ENCODE assay signal across 1 cellular context in genomic region chr7:24825931-24826661, GRCh38.
TF ChIP-seq lines count a peak whose summit lies in the region.

No MANE protein-coding gene starts in this region.

TF ChIP-seq in HepG2, 621 proteins besides CTCF, POLR2A, EP300 and RAD21 (continued from another document and continues in another):
- TF ChIP-seq ZXDC (CRISPR knock-in tag; IDR thresholded peaks at IDR 0.05), result no peak
- TF ChIP-seq KDM4B (CRISPR knock-in tag; IDR thresholded peaks at IDR 0.05), result no peak
- TF ChIP-seq ZNF598 (CRISPR knock-in tag; IDR thresholded peaks at IDR 0.05; ENCODE audit: borderline replicate concordance), result no peak
- no peak for TF ChIP-seq TBL1XR1 (IDR thresholded peaks at IDR 0.05; ENCODE audit: borderline replicate concordance, low read length, partially characterized antibody)
- no peak for TF ChIP-seq TOPORS (CRISPR knock-in tag; IDR thresholded peaks at IDR 0.05)
- no peak for TF ChIP-seq CBX2 (IDR thresholded peaks at IDR 0.05; ENCODE audit: low read depth, low read length)
- TF ChIP-seq CBX2 (CRISPR knock-in tag; IDR thresholded peaks at IDR 0.05; ENCODE audit: low read depth), result no peak
- no peak for TF ChIP-seq NFAT5 (CRISPR knock-in tag; IDR thresholded peaks at IDR 0.05)
- no peak for TF ChIP-seq ZC3H13 (CRISPR knock-in tag; IDR thresholded peaks at IDR 0.05)
- no peak for TF ChIP-seq ZNF136 (CRISPR knock-in tag; IDR thresholded peaks at IDR 0.05; ENCODE audit: low read depth)
- no peak for TF ChIP-seq SOX13 (IDR thresholded peaks at IDR 0.05)
- TF ChIP-seq SOX13 (CRISPR knock-in tag; conservative IDR thresholded peaks at IDR 0.05 in 1 of 2, IDR thresholded peaks at IDR 0.05 in 1 of 2), result peak in 1 of 2 experiments; percentile 86; a peak in 2 of 4 replicates
- no peak for TF ChIP-seq SUZ12 (IDR thresholded peaks at IDR 0.05; ENCODE audit: low read depth, low read length)
- TF ChIP-seq BRF2 (CRISPR knock-in tag; IDR thresholded peaks at IDR 0.05), result no peak
- peak; percentile 39; the same call in 1 of the 2 replicates for TF ChIP-seq ZNF556 (CRISPR knock-in tag; IDR thresholded peaks at IDR 0.05; ENCODE audit: borderline replicate concordance)
- no peak for TF ChIP-seq BORCS8-MEF2B (CRISPR knock-in tag; IDR thresholded peaks at IDR 0.05)
- TF ChIP-seq ZNF281 (CRISPR knock-in tag; IDR thresholded peaks at IDR 0.05; ENCODE audit: borderline replicate concordance), result no peak
- no peak for TF ChIP-seq PCBP2 (optimal IDR thresholded peaks at IDR 0.05; ENCODE audit: low read depth, low read length, poor library complexity, severe bottlenecking)
- no peak for TF ChIP-seq REL (CRISPR knock-in tag; conservative IDR thresholded peaks at IDR 0.05)
- no peak for TF ChIP-seq RFXANK (CRISPR knock-in tag; IDR thresholded peaks at IDR 0.05)
- no peak for TF ChIP-seq SNAPC4 (CRISPR knock-in tag; IDR thresholded peaks at IDR 0.05)
- TF ChIP-seq ZNF234 (CRISPR knock-in tag; conservative IDR thresholded peaks at IDR 0.05), result no peak
- TF ChIP-seq SRSF1 (optimal IDR thresholded peaks at IDR 0.05; ENCODE audit: low read depth, low read length), result no peak
- TF ChIP-seq BCL3 (CRISPR knock-in tag; IDR thresholded peaks at IDR 0.05), result no peak
- peak; percentile 50; the same call in 1 of the 2 replicates for TF ChIP-seq RXRA (CRISPR knock-in tag; IDR thresholded peaks at IDR 0.05)
- TF ChIP-seq SP4 (CRISPR knock-in tag; IDR thresholded peaks at IDR 0.05), result no peak
- 0 out of 2 replicates have a peak, but pooled peaks have one; percentile 31 for TF ChIP-seq ZNF350 (CRISPR knock-in tag; IDR thresholded peaks at IDR 0.05; ENCODE audit: borderline replicate concordance, low read depth)
- TF ChIP-seq KLF15 (CRISPR knock-in tag; IDR thresholded peaks at IDR 0.05; ENCODE audit: borderline replicate concordance), result no peak
- TF ChIP-seq HMGXB4 (CRISPR knock-in tag; IDR thresholded peaks at IDR 0.05; ENCODE audit: borderline replicate concordance in 1 of 2, low read depth in 1 of 2), result no peak
- TF ChIP-seq SIN3B (IDR thresholded peaks at IDR 0.05; ENCODE audit: low read length), result no peak
- TF ChIP-seq KDM5A (IDR thresholded peaks at IDR 0.05; ENCODE audit: borderline replicate concordance, low read length), result no peak
- no peak for TF ChIP-seq ZBTB42 (CRISPR knock-in tag; IDR thresholded peaks at IDR 0.05)
- no peak for TF ChIP-seq U2AF2 (IDR thresholded peaks at IDR 0.05; ENCODE audit: low read depth, low read length)
- TF ChIP-seq ZNF18 (CRISPR knock-in tag; IDR thresholded peaks at IDR 0.05; ENCODE audit: insufficient replicate concordance), result no peak
- TF ChIP-seq RAD51 (IDR thresholded peaks at IDR 0.05; ENCODE audit: borderline replicate concordance), result no peak
- TF ChIP-seq FOXJ3 (CRISPR knock-in tag; IDR thresholded peaks at IDR 0.05; ENCODE audit: borderline replicate concordance), result 0 out of 2 replicates have a peak, but pooled peaks have one; percentile 39
- TF ChIP-seq ZFAT (CRISPR knock-in tag; conservative IDR thresholded peaks at IDR 0.05), result no peak
- TF ChIP-seq NFATC3 (CRISPR knock-in tag; IDR thresholded peaks at IDR 0.05), result no peak
- no peak for TF ChIP-seq ZNF660 (CRISPR knock-in tag; IDR thresholded peaks at IDR 0.05; ENCODE audit: borderline replicate concordance, low read depth)
